ENCODE assay signal across 7 cellular contexts in the genomic region with DNA sequence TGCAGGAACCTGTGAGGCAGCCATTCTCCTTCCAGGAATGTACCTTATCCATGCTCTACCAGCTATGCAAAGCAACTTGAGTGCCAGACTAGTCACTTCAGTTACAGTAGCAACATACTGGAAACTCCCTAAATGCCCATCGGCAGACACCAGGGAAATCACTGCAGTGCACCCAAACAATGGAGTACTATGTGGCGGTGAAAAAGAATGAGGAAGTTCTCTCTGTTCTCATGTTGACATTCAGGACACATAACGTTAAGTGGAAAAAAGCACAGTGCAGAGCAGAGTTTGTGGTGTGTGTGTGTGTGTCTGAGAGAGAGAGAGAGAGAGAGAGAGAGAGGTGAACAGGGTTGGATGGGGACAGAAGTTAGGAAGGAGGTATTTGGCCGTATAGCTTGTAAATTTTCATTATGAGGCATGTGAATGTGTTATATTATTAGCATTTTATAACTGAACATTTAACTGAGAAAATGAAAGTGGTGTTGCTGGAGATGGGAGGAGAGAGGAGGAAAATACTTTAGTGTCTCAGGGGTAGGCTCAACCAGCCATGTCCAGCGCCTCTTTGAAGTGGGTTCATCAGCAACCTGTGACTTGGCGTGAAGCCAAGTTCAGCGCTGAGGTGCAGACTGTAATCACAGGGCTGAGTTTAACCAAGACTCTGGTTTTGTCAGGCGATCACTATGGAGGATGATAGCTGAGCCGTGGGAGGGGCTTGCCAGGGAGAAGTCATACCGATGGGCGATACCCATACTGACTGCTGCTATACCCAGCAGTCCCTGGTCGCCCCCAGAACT. TPM values are rescaled to one million over a fixed set of nuclear protein-coding genes. Genes with fewer than 3 reads are reported as not detected.
DNase-seq lines count a peak whose midpoint lies in the region; ATAC-seq and TF ChIP-seq lines count a peak whose summit lies in the region.

No MANE protein-coding gene starts in this region.

- ATAC-seq in HG03135 (IDR thresholded peaks at IDR 0.05; ENCODE audit: unreplicated experiment) = peak; percentile 65
- ATAC-seq in GM18519 (IDR thresholded peaks at IDR 0.05; ENCODE audit: low FRiP score, unreplicated experiment) = no peak

- peaks cover 3% of the 10 kb centered on the region; the same call in 1 of the 2 replicates for H3F3A ChIP-seq in GM23248 (ENCODE audit: insufficient read depth)

- H3K27me3 ChIP-seq in osteoblast (ENCODE audit: insufficient read depth, low read length) (peaks cover 3% of the 10 kb centered on the region), GM23248 (replicated peaks; ENCODE audit: insufficient read depth) (no peaks in the 10 kb centered on the region)

- H3K27ac ChIP-seq in osteoblast (ENCODE audit: low read depth, low read length) = no peak overlapping the region
- no peak overlapping the region for H3K27ac ChIP-seq in caudate nucleus (ENCODE audit: low read depth, low read length)
- H3K27ac ChIP-seq in GM23248 = no peak overlapping the region

- H3K79me2 ChIP-seq in osteoblast (ENCODE audit: insufficient read depth, low read length) = no peaks in the 10 kb centered on the region
- H3K79me2 ChIP-seq in GM23248 (ENCODE audit: insufficient read depth) = no peaks in the 10 kb centered on the region

- H2AFZ ChIP-seq in osteoblast (ENCODE audit: low read length) = no peak overlapping the region
- H2AFZ ChIP-seq in GM23248 = no peak overlapping the region

- H3K4me3 ChIP-seq in osteoblast (ENCODE audit: insufficient read depth, low read length) (no peak overlapping the region), GM23248 (no peak overlapping the region)

- H3K9ac ChIP-seq in GM23248 = no peak overlapping the region

- H3K9me3 ChIP-seq in osteoblast (ENCODE audit: low read depth, low read length) = no peaks in the 10 kb centered on the region
- no peaks in the 10 kb centered on the region for H3K9me3 ChIP-seq in GM23248 (ENCODE audit: low read depth)

- DNase-seq in GM19240 (ENCODE audit: insufficient read length, low spot score) (peak; percentile 86), NCI-H748 (lab: John Stamatoyannopoulos, UW; ENCODE audit: unreplicated experiment) (peak; percentile 92), osteoblast (ENCODE audit: insufficient read length, low spot score, missing footprints) (peak; percentile 80), caudate nucleus (lab: John Stamatoyannopoulos, UW) (no peak), GM23248 (no peak)

- in situ Hi-C loops in GM23248 (cut with MboI) = no loop called here

- H3K9me2 ChIP-seq in GM23248 (ENCODE audit: insufficient read depth) = no peaks in the 10 kb centered on the region

- WGBS in GM23248 (ENCODE audit: low coverage in 1 of 2, low lambda C conversion rate in 2 of 2, missing lambda C conversion rate in 2 of 2), 2 experiments = 53 to 54% methylated on average over 11 to 12 of the region's 12 CpGs

- TF ChIP-seq CTCF in osteoblast (IDR thresholded peaks at IDR 0.05; ENCODE audit: extremely low read depth, low read depth, low read length) = no peak

- peaks cover 4% of the 10 kb centered on the region for H3K36me3 ChIP-seq in osteoblast (ENCODE audit: insufficient read depth, low read length)
- no peaks in the 10 kb centered on the region for H3K36me3 ChIP-seq in GM23248 (ENCODE audit: low read depth)

- H3K4me1 ChIP-seq in osteoblast (ENCODE audit: insufficient read depth, low read length) (peaks cover 12% of the 10 kb centered on the region), GM23248 (ENCODE audit: insufficient read depth) (peaks cover 24% of the 10 kb centered on the region)

- H4K20me1 ChIP-seq in osteoblast (ENCODE audit: insufficient read depth, low read length) = no peaks in the 10 kb centered on the region
- H4K20me1 ChIP-seq in GM23248 (ENCODE audit: insufficient read depth) = no peaks in the 10 kb centered on the region

- H3K4me2 ChIP-seq in osteoblast (ENCODE audit: insufficient read depth, low read length) = no peak overlapping the region
- no peak overlapping the region for H3K4me2 ChIP-seq in GM23248 (ENCODE audit: unreplicated experiment)

RNA-seq across cellular contexts. Expression of gene TNFAIP2, which starts 17.3 kb away (rescaled TPM):
- 41.3 and 60.1 TPM in 2 replicates for total RNA-seq in osteoblast
- 45.0 and 51.8 TPM in 2 replicates for total RNA-seq in GM23248 (2014; rRNA removed; shearing (Covaris generic))
- 9.2 and 9.6 TPM in 2 replicates for polyA plus RNA-seq in GM23248 (2016; fragmentation: Nextera tagmentation; extraction: Ambion mirVana)

RNA-seq across cellular contexts. Expression of gene EXOC3L4, which starts 46.0 kb away (rescaled TPM):
- 0.29 TPM in 1 of 2 replicates, not detected in the other for total RNA-seq in osteoblast
- total RNA-seq in GM23248 (2014; rRNA removed; shearing (Covaris generic)) = not detected in 2 replicates
- polyA plus RNA-seq in GM23248 (2016; fragmentation: Nextera tagmentation; extraction: Ambion mirVana) = not detected in 2 replicates

RNA-seq across cellular contexts. Expression of gene LBHD2, which starts 56.5 kb away (rescaled TPM):
- not detected in 2 replicates for total RNA-seq in osteoblast
- not detected in 2 replicates for total RNA-seq in GM23248 (2014; rRNA removed; shearing (Covaris generic))
- polyA plus RNA-seq in GM23248 (2016; fragmentation: Nextera tagmentation; extraction: Ambion mirVana) = not detected in 2 replicates

Comparison
In these comparisons a context has a peak if more than half of its experiments do, and no peak if none do; other contexts are left out.
1. DNase-seq: peak in GM19240 (single experiment), NCI-H748 (single experiment) and osteoblast (single experiment); none in caudate nucleus (0 of 61) and GM23248 (single experiment).